11 cellular contexts compared by ENCODE assay signal in genomic region chr17:60039096-60039495, GRCh38.
"Had no signal": no experiment of that assay in that cellular context is flagged by ENCODE, and none has a peak within 500 bp of the region (broad histone marks: within the 10 kb centered on the region; RNA-seq: fewer than 3 reads in every experiment).

No MANE protein-coding gene starts in this region.

- H3K9me3 ChIP-seq: ovary had no signal

- H3K27ac ChIP-seq: ovary, WERI-Rb-1 had no signal

- H3K36me3 ChIP-seq: ovary had no signal

- ATAC-seq: activated CD4-positive, alpha-beta T cell treated with anti-CD3 and anti-CD28 coated beads for 36 hours; activated CD8-positive, alpha-beta T cell treated with anti-CD3 and anti-CD28 coated beads for 36 hours; activated T-cell treated with anti-CD3 and anti-CD28 coated beads, Interleukin-2, amount 50 U/mL, for 72 hours had no signal

- H3K4me3 ChIP-seq: ovary had no signal

- FAIRE-seq: kidney, urothelium cell line had no signal

- H3K27me3 ChIP-seq: ovary had no signal

- DNase-seq: activated CD4-positive, alpha-beta T cell treated with anti-CD3 and anti-CD28 coated beads for 36 hours; activated CD8-positive, alpha-beta memory T cell treated with anti-CD3 and anti-CD28 coated beads, Interleukin-2, amount 50 U/mL, for 4 hours; activated CD8-positive, alpha-beta T cell treated with anti-CD3 and anti-CD28 coated beads for 36 hours; activated naive CD8-positive, alpha-beta T cell treated with anti-CD3 and anti-CD28 coated beads, Interleukin-2, amount 10 ng/mL, durations not matched to agents 7 days and 5 days; activated T-cell treated with anti-CD3 and anti-CD28 coated beads, Interleukin-2, amount 50 U/mL, for 72 hours; aorta; kidney; ovary; T1000; WERI-Rb-1 had no signal
